In genomic region chr13:111225810-111226546, GRCh38 we compare ENCODE assay signal across 13 cellular contexts.
"Had no signal": no experiment of that assay in that cellular context is flagged by ENCODE, and none has a peak within 500 bp of the region (broad histone marks: within the 10 kb centered on the region; RNA-seq: fewer than 3 reads in every experiment).

No MANE protein-coding gene starts in this region.

- H3K4me1 ChIP-seq: pancreas had no signal

- ATAC-seq: esophagus mucosa, pancreas had no signal

- H3K27ac Mint-ChIP-seq: activated naive CD8-positive, alpha-beta T cell had no signal

- H3K4me3 ChIP-seq: dorsolateral prefrontal cortex, lung, pancreas, tibial artery, vagina had no signal

- H3K4me3 Mint-ChIP-seq: activated naive CD8-positive, alpha-beta T cell had no signal

- DNase-seq: activated CD4-positive, alpha-beta T cell treated with anti-CD3 and anti-CD28 coated beads for 4 hours; aorta; dorsolateral prefrontal cortex; hypothalamus; midbrain; pancreas; stimulated activated CD4-positive, alpha-beta T cell treated with anti-CD3 and anti-CD28 coated beads, Interleukin-4, amount 100 ng/mL, for 1 hour; T-helper 9 cell; tibial artery had no signal

- H3K9me3 ChIP-seq: pancreas, tibial artery, vagina had no signal

- H3K27ac ChIP-seq: pancreas, vagina had no signal

- H3K27me3 ChIP-seq: dorsolateral prefrontal cortex, pancreas, tibial artery, vagina had no signal

- H3K36me3 ChIP-seq: pancreas, vagina had no signal

- H3K27me3 Mint-ChIP-seq: activated naive CD8-positive, alpha-beta T cell had no signal
